ENCODE assay signal across 21 cellular contexts in the genomic region with DNA sequence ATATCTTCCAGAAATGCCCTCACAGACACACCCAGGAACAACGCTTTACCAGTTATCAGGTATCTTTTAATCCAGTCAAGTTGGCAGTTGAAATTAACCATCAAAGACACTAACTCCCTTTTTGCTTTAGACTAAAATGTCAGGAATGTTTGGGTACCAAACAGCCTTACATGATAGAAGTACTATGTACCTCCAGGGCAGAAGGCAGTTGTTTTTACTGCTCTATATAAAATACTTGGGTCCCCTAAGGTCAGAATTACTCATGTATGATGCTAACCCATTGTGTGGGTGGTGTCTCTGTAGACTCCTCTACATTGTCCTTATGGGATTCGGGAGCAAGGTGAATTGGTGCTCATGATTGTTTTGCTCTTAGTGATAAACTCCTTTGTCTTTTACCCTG.
"Had no signal": no experiment of that assay in that cellular context is flagged by ENCODE, and none has a peak within 500 bp of the region (broad histone marks: within the 10 kb centered on the region; RNA-seq: fewer than 3 reads in every experiment).

No MANE protein-coding gene starts in this region.

- H3K9me3 ChIP-seq: left ventricle myocardium inferior, ovary, right atrium auricular region, right lobe of liver, tibial nerve, uterus had no signal

- H3K36me3 ChIP-seq: left ventricle myocardium inferior, ovary, right atrium auricular region, right lobe of liver, tibial nerve, uterus had no signal

- H3K4me1 ChIP-seq: left ventricle myocardium inferior, right atrium auricular region, right lobe of liver, uterus had no signal

- ATAC-seq: mucosa of descending colon; naive thymus-derived CD4-positive, alpha-beta T cell; natural killer cell treated with Interleukin-12 subunit alpha and Interleukin-12 subunit beta and Interleukin-15 and Interleukin-18, amount 100 ng/mL, for 72 hours; right lobe of liver; stimulated activated memory B cell treated with anti-CD40 and anti-IgM and Interleukin-4, amounts not matched to agents 10 μg/mL and 1 μg/mL and 100 μg/mL, for 72 hours; stimulated activated naive CD8-positive, alpha-beta T cell treated with anti-CD3 and anti-CD28 coated beads, Interleukin-15, amount 100 ng/mL, for 72 hours had no signal

- H3K27me3 ChIP-seq: ovary, right atrium auricular region, right lobe of liver, tibial nerve, uterus had no signal

- DNase-seq: islet precursor cell; left ventricle myocardium inferior; midbrain; mucosa of descending colon; naive thymus-derived CD4-positive, alpha-beta T cell; ovary; right lobe of liver; stimulated activated CD4-positive, alpha-beta T cell treated with anti-CD3 and anti-CD28 coated beads, Interleukin-1b, Interleukin-23, amount 100 ng/mL, for 48 hours; stimulated activated CD4-positive, alpha-beta T cell treated with anti-CD3 and anti-CD28 coated beads, Interleukin-2, amount 100 ng/mL, for 48 hours; stimulated activated CD4-positive, alpha-beta T cell treated with anti-CD3 and anti-CD28 coated beads, Interleukin-4, amount 100 ng/mL, for 4 hours; stimulated activated CD8-positive, alpha-beta memory T cell treated with anti-CD3 and anti-CD28 coated beads, Interleukin-4, amount 100 ng/mL, for 48 hours; stimulated activated naive CD4-positive, alpha-beta T cell treated with Interleukin-2 at 50 U/mL for 16 hours; stimulated activated naive CD8-positive, alpha-beta T cell treated with anti-CD3 and anti-CD28 coated beads, Interleukin-15, amount 100 ng/mL, for 72 hours; substantia nigra; uterus had no signal

- H3K4me3 ChIP-seq: left ventricle myocardium inferior, lung, mucosa of descending colon, ovary, right atrium auricular region, right lobe of liver, smooth muscle cell, tibial nerve, uterus had no signal
